In genomic region chr1:89957063-89957462, GRCh38 we compare ENCODE assay signal across 1 cellular context.
TF ChIP-seq lines count a peak whose summit lies in the region.

No MANE protein-coding gene starts in this region.

TF ChIP-seq in WTC11, 78 proteins besides CTCF, POLR2A, EP300 and RAD21 (continued from another document):
- TF ChIP-seq PRDM15 (CRISPR knock-in tag; IDR thresholded peaks at IDR 0.05) (no peak), ZNF512 (CRISPR knock-in tag; IDR thresholded peaks at IDR 0.05; ENCODE audit: borderline replicate concordance) (no peak)
